25 cellular contexts compared by ENCODE assay signal in genomic region chr11:11268706-11269105, GRCh38.
"Had no signal": no experiment of that assay in that cellular context is flagged by ENCODE, and none has a peak within 500 bp of the region (broad histone marks: within the 10 kb centered on the region; RNA-seq: fewer than 3 reads in every experiment).

No MANE protein-coding gene starts in this region.

- H3K36me3 Mint-ChIP-seq: naive thymus-derived CD8-positive, alpha-beta T cell; stimulated activated effector memory CD8-positive, alpha-beta T cell treated with anti-CD3 and anti-CD28 coated beads, Interleukin-12 subunit alpha, Interleukin-12 subunit beta, amount 100 ng/mL, for 72 hours had no signal

- H3K36me3 ChIP-seq: neutrophil, right lobe of liver, thoracic aorta, vagina had no signal

- H3K4me3 ChIP-seq: heart right ventricle, hepatocyte, left lung, lung, right atrium auricular region, right lobe of liver, smooth muscle cell, suprapubic skin, thoracic aorta, tibial artery, upper lobe of left lung, vagina had no signal

- H3K4me1 Mint-ChIP-seq: naive thymus-derived CD8-positive, alpha-beta T cell; stimulated activated effector memory CD8-positive, alpha-beta T cell treated with anti-CD3 and anti-CD28 coated beads, Interleukin-12 subunit alpha, Interleukin-12 subunit beta, amount 100 ng/mL, for 72 hours had no signal

- H3K9ac ChIP-seq: parathyroid adenoma had no signal

- H3K27me3 ChIP-seq: heart right ventricle, hepatocyte, left lung, right atrium auricular region, right lobe of liver, suprapubic skin, tibial artery, upper lobe of left lung, vagina had no signal

- H3K9me3 ChIP-seq: heart right ventricle, left lung, neutrophil, right atrium auricular region, right lobe of liver, suprapubic skin, thoracic aorta, tibial artery, upper lobe of left lung, vagina had no signal

- DNase-seq: heart right ventricle; kidney glomerular epithelial cell; left cardiac atrium; left lung; naive thymus-derived CD8-positive, alpha-beta T cell; occipital lobe; right lobe of liver; stimulated activated CD4-positive, alpha-beta T cell treated with anti-CD3 and anti-CD28 coated beads, Interleukin-1b, Interleukin-23, amount 100 ng/mL, for 48 hours; stimulated activated CD4-positive, alpha-beta T cell treated with anti-CD3 and anti-CD28 coated beads, Interleukin-4, amount 100 ng/mL, for 1 hour; stimulated activated naive CD4-positive, alpha-beta T cell; tibial artery; upper lobe of left lung had no signal

- H3K27ac Mint-ChIP-seq: naive thymus-derived CD8-positive, alpha-beta T cell; nephron; stimulated activated effector memory CD8-positive, alpha-beta T cell treated with anti-CD3 and anti-CD28 coated beads, Interleukin-12 subunit alpha, Interleukin-12 subunit beta, amount 100 ng/mL, for 72 hours; stimulated activated naive CD8-positive, alpha-beta T cell treated with anti-CD3 and anti-CD28 coated beads, Interleukin-15, Interleukin-2, amounts not matched to agents 100 ng/mL and 50 ng/mL, for 24 hours had no signal

- H3K4me3 Mint-ChIP-seq: naive thymus-derived CD8-positive, alpha-beta T cell; nephron; neural crest cell; stimulated activated effector memory CD8-positive, alpha-beta T cell treated with anti-CD3 and anti-CD28 coated beads, Interleukin-12 subunit alpha, Interleukin-12 subunit beta, amount 100 ng/mL, for 72 hours; stimulated activated naive CD8-positive, alpha-beta T cell treated with anti-CD3 and anti-CD28 coated beads, Interleukin-15, Interleukin-2, amounts not matched to agents 100 ng/mL and 50 ng/mL, for 24 hours had no signal

- H3K4me1 ChIP-seq: left lung, parathyroid adenoma, right lobe of liver, vagina had no signal

- H2AFZ ChIP-seq: hepatocyte, parathyroid adenoma had no signal

- ATAC-seq: heart right ventricle; left cardiac atrium; left lung; naive thymus-derived CD8-positive, alpha-beta T cell; right lobe of liver; stimulated activated effector memory CD8-positive, alpha-beta T cell treated with anti-CD3 and anti-CD28 coated beads, Interleukin-12 subunit alpha, Interleukin-12 subunit beta, amount 100 ng/mL, for 72 hours had no signal

- H3K4me2 ChIP-seq: hepatocyte, smooth muscle cell had no signal

- H3K27ac ChIP-seq: heart right ventricle, hepatocyte, left lung, neutrophil, parathyroid adenoma, right atrium auricular region, right lobe of liver, suprapubic skin, thoracic aorta, tibial artery, upper lobe of left lung, vagina had no signal

- H3K9me3 Mint-ChIP-seq: naive thymus-derived CD8-positive, alpha-beta T cell; nephron; neural crest cell; stimulated activated effector memory CD8-positive, alpha-beta T cell treated with anti-CD3 and anti-CD28 coated beads, Interleukin-12 subunit alpha, Interleukin-12 subunit beta, amount 100 ng/mL, for 72 hours; stimulated activated naive CD8-positive, alpha-beta T cell treated with anti-CD3 and anti-CD28 coated beads, Interleukin-15, Interleukin-2, amounts not matched to agents 100 ng/mL and 50 ng/mL, for 24 hours had no signal
